Comparison of ENCODE assay signal across 8 cellular contexts in genomic region chr1:46132529-46133180, GRCh38. TPM values are rescaled to one million over a fixed set of nuclear protein-coding genes. Genes with fewer than 3 reads are reported as not detected.
DNase-seq lines count a peak whose midpoint lies in the region; ATAC-seq and TF ChIP-seq lines count a peak whose summit lies in the region.

PIK3R3 (minus strand) TSS chr1:46132629; CDS start chr1:46131952, 677 bp downstream.

- no peaks in the 10 kb centered on the region; the same call in 1 of the 2 replicates for H3K36me3 ChIP-seq in GM06990 (ENCODE audit: control insufficient read depth, insufficient read depth, low read length)
- H3K36me3 ChIP-seq in osteoblast (ENCODE audit: insufficient read depth, low read length) = no peaks in the 10 kb centered on the region
- H3K36me3 ChIP-seq in thoracic aorta = no peaks in the 10 kb centered on the region

- peak within 1 kb of the TSS; percentile 95 for H3K4me2 ChIP-seq in osteoblast (ENCODE audit: insufficient read depth, low read length)

- H2AFZ ChIP-seq in osteoblast (ENCODE audit: low read length) = peak within 1 kb of the TSS; percentile 96

- no peaks in the 10 kb centered on the region for H3K9me3 ChIP-seq in osteoblast (ENCODE audit: low read depth, low read length)
- H3K9me3 ChIP-seq in thoracic aorta = no peaks in the 10 kb centered on the region

- TF ChIP-seq CTCF in GM06990 (IDR thresholded peaks at IDR 0.05; ENCODE audit: insufficient read depth, low read length, poor library complexity, severe bottlenecking) = no peak
- TF ChIP-seq CTCF in glutamatergic neuron (IDR thresholded peaks at IDR 0.05; ENCODE audit: partially characterized antibody, unreplicated experiment) = no peak
- TF ChIP-seq CTCF in osteoblast (IDR thresholded peaks at IDR 0.05; ENCODE audit: extremely low read depth, low read depth, low read length) = no peak
- no peak for TF ChIP-seq CTCF in thoracic aorta (IDR thresholded peaks at IDR 0.05)

- H3K79me2 ChIP-seq in osteoblast (ENCODE audit: insufficient read depth, low read length) = peaks cover 16% of the 10 kb centered on the region

- H3K4me3 Mint-ChIP-seq in activated naive CD8-positive, alpha-beta T cell treated with anti-CD3 and anti-CD28 coated beads, Interleukin-2, amount 10 ng/mL, durations not matched to agents 7 days and 5 days = peak within 1 kb of the TSS; percentile 92
- peak within 1 kb of the TSS; percentile 95 for H3K4me3 Mint-ChIP-seq in glutamatergic neuron (ENCODE audit: unreplicated experiment)

- no peaks in the 10 kb centered on the region for H3K36me3 Mint-ChIP-seq in activated naive CD8-positive, alpha-beta T cell treated with anti-CD3 and anti-CD28 coated beads, Interleukin-2, amount 10 ng/mL, durations not matched to agents 7 days and 5 days
- no peaks in the 10 kb centered on the region for H3K36me3 Mint-ChIP-seq in glutamatergic neuron (ENCODE audit: unreplicated experiment)

- H3K27me3 Mint-ChIP-seq in activated naive CD8-positive, alpha-beta T cell treated with anti-CD3 and anti-CD28 coated beads, Interleukin-2, amount 10 ng/mL, durations not matched to agents 7 days and 5 days = peaks cover 69% of the 10 kb centered on the region
- peaks cover 25% of the 10 kb centered on the region for H3K27me3 Mint-ChIP-seq in glutamatergic neuron (ENCODE audit: unreplicated experiment)

- H3K4me1 ChIP-seq in osteoblast (ENCODE audit: insufficient read depth, low read length) = peaks cover 27% of the 10 kb centered on the region
- peaks cover 8 to 55% of the 10 kb centered on the region in 2 donors for H3K4me1 ChIP-seq in thoracic aorta (ENCODE audit: control insufficient read depth in 1 of 2, low read depth in 2 of 2)

- H3K4me3 ChIP-seq in GM06990 (replicated peaks; ENCODE audit: low read depth, low read length) (peak within 1 kb of the TSS; percentile 86), osteoblast (ENCODE audit: insufficient read depth, low read length) (peak within 1 kb of the TSS; percentile 84), thoracic aorta (peak within 1 kb of the TSS; percentile 75)

- no peaks in the 10 kb centered on the region for H4K20me1 ChIP-seq in osteoblast (ENCODE audit: insufficient read depth, low read length)

- DNase-seq in GM06990 (ENCODE audit: extremely low read depth, insufficient read length) (peak; percentile 97), NCI-H1048 (lab: John Stamatoyannopoulos, UW) (peak; percentile 95), SKM-1 (lab: John Stamatoyannopoulos, UW; ENCODE audit: unreplicated experiment) (peak; percentile 99), glutamatergic neuron (peak; percentile 97), osteoblast (ENCODE audit: insufficient read length, low spot score, missing footprints) (peak; percentile 98), thoracic aorta (ENCODE audit: low spot score) (peak; percentile 87)
- DNase-seq in activated naive CD8-positive, alpha-beta T cell treated with anti-CD3 and anti-CD28 coated beads, Interleukin-2, amount 10 ng/mL, durations not matched to agents 7 days and 5 days = peak; percentile 85

- peak within 1 kb of the TSS; percentile 89 for H3K27ac Mint-ChIP-seq in activated naive CD8-positive, alpha-beta T cell treated with anti-CD3 and anti-CD28 coated beads, Interleukin-2, amount 10 ng/mL, durations not matched to agents 7 days and 5 days
- H3K27ac Mint-ChIP-seq in glutamatergic neuron (ENCODE audit: unreplicated experiment) = peak within 1 kb of the TSS; percentile 100

- H3K27me3 ChIP-seq in GM06990 (replicated peaks; ENCODE audit: control insufficient read depth, insufficient read depth, low read length) = no peaks in the 10 kb centered on the region
- H3K27me3 ChIP-seq in osteoblast (ENCODE audit: insufficient read depth, low read length) = no peaks in the 10 kb centered on the region
- H3K27me3 ChIP-seq in thoracic aorta (replicated peaks; ENCODE audit: insufficient read depth) = no peaks in the 10 kb centered on the region

- H3K27ac ChIP-seq in osteoblast (ENCODE audit: low read depth, low read length) (peak within 1 kb of the TSS; percentile 99), thoracic aorta (peak within 1 kb of the TSS; percentile 85 to 98)

- ATAC-seq in HG02571 (IDR thresholded peaks at IDR 0.05; ENCODE audit: unreplicated experiment) (peak; percentile 89), thoracic aorta (ENCODE audit: insufficient number of reproducible peaks, low FRiP score, low read depth) (peak; percentile 92)
- ATAC-seq in activated naive CD8-positive, alpha-beta T cell treated with anti-CD3 and anti-CD28 coated beads, Interleukin-2, amount 10 ng/mL, durations not matched to agents 7 days and 5 days (ENCODE audit: low read depth) = peak; percentile 96

- POLR2A ChIA-PET in activated naive CD8-positive, alpha-beta T cell treated with anti-CD3 and anti-CD28 coated beads, Interleukin-2, amount 10 ng/mL, durations not matched to agents 7 days and 5 days (lab: Charles Lee) = interaction anchor here (1.0 to 1.8 kb wide), 3 partner anchors 9 to 139 kb away, joined by 3 to 8 read pairs (median 3); no protein-coding TSS in a partner anchor

- no peaks in the 10 kb centered on the region for H3K9me3 Mint-ChIP-seq in activated naive CD8-positive, alpha-beta T cell treated with anti-CD3 and anti-CD28 coated beads, Interleukin-2, amount 10 ng/mL, durations not matched to agents 7 days and 5 days
- peaks cover 21% of the 10 kb centered on the region for H3K9me3 Mint-ChIP-seq in glutamatergic neuron (ENCODE audit: unreplicated experiment)

- peaks cover 16% of the 10 kb centered on the region for H3K4me1 Mint-ChIP-seq in activated naive CD8-positive, alpha-beta T cell treated with anti-CD3 and anti-CD28 coated beads, Interleukin-2, amount 10 ng/mL, durations not matched to agents 7 days and 5 days
- peaks cover 15% of the 10 kb centered on the region for H3K4me1 Mint-ChIP-seq in glutamatergic neuron (ENCODE audit: low read depth, unreplicated experiment)

RNA-seq across cellular contexts. Expression of gene PIK3R3, which starts in this region (rescaled TPM):
- 1 to 10 TPM; 3.4 to 3.7 TPM for total RNA-seq in activated naive CD8-positive, alpha-beta T cell treated with anti-CD3 and anti-CD28 coated beads, Interleukin-2, amount 10 ng/mL, durations not matched to agents 7 days and 5 days
- total RNA-seq in glutamatergic neuron (ENCODE audit: unreplicated experiment) = 156 TPM
- 4.0 and 5.3 TPM in 2 replicates for total RNA-seq in osteoblast
- total RNA-seq in thoracic aorta = 10 to 100 TPM in 1 of 2 donors, 1 to 10 TPM in 1; 9.5 to 30.1 TPM

Comparison
In these comparisons a context has a peak if more than half of its experiments do, and no peak if none do; other contexts are left out.
1. Peak in every context shown above with its lines: DNase-seq, ATAC-seq, H3K4me3 ChIP-seq and H3K27ac ChIP-seq.